In genomic region chr15:58525926-58526538, GRCh38 we compare ENCODE assay signal across 28 cellular contexts.
DNase-seq lines count a peak whose midpoint lies in the region; ATAC-seq and TF ChIP-seq lines count a peak whose summit lies in the region.
"Had no signal": no experiment of that assay in that cellular context is flagged by ENCODE, and none has a peak within 500 bp of the region (broad histone marks: within the 10 kb centered on the region; RNA-seq: fewer than 3 reads in every experiment).

No MANE protein-coding gene starts in this region.

- CTCF ChIA-PET in activated CD4-positive, alpha-beta memory T cell treated with anti-CD3 and anti-CD28 coated beads, Interleukin-2, amount 10 ng/mL, durations not matched to agents 7 days and 5 days (lab: Charles Lee) = no interaction called here
- CTCF ChIA-PET in activated CD4-positive, alpha-beta memory T cell treated with anti-CD3 and anti-CD28 coated beads for 36 hours (lab: Charles Lee) = no interaction called here
- CTCF ChIA-PET in Caco-2 (lab: Charles Lee) = no interaction called here

- DNase-seq in activated CD4-positive, alpha-beta memory T cell treated with anti-CD3 and anti-CD28 coated beads, Interleukin-2, amount 10 ng/mL, durations not matched to agents 7 days and 5 days = peak; percentile 3
- DNase-seq in activated CD4-positive, alpha-beta memory T cell treated with anti-CD3 and anti-CD28 coated beads for 36 hours = no peak
- DNase-seq in Caco-2 (no peak), trophoblast cell (no peak), AG08396 (ENCODE audit: low spot score) (no peak), sciatic nerve (ENCODE audit: low spot score) (no peak), HFFc6 (no peak)
- DNase-seq: activated CD4-positive, alpha-beta T cell treated with anti-CD3 and anti-CD28 coated beads, Interleukin-2, amount 10 ng/mL, durations not matched to agents 24 days and 14 days; activated naive CD8-positive, alpha-beta T cell treated with anti-CD3 and anti-CD28 coated beads for 36 hours; BE2C; H9; natural killer cell; NCI-H1105 treated with DMSO at 0.1 percent for 48 hours; NCI-H2029 treated with DMSO at 0.1 percent for 48 hours; NCI-H226; ovary; stimulated activated CD4-positive, alpha-beta T cell treated with anti-CD3 and anti-CD28 coated beads, Interleukin-4, amount 100 ng/mL, for 4 hours; stimulated activated naive CD4-positive, alpha-beta T cell; thyroid gland had no signal

- no peak overlapping the region for H3K4me3 Mint-ChIP-seq in activated CD4-positive, alpha-beta memory T cell treated with anti-CD3 and anti-CD28 coated beads, Interleukin-2, amount 10 ng/mL, durations not matched to agents 7 days and 5 days
- no peak overlapping the region for H3K4me3 Mint-ChIP-seq in activated CD4-positive, alpha-beta memory T cell treated with anti-CD3 and anti-CD28 coated beads for 36 hours
- H3K4me3 Mint-ChIP-seq in Caco-2 (ENCODE audit: unreplicated experiment) (no peak overlapping the region), HFFc6 (no peak overlapping the region)
- H3K4me3 Mint-ChIP-seq: activated CD4-positive, alpha-beta T cell treated with anti-CD3 and anti-CD28 coated beads, Interleukin-2, amount 10 ng/mL, durations not matched to agents 24 days and 14 days; activated naive CD8-positive, alpha-beta T cell treated with anti-CD3 and anti-CD28 coated beads for 36 hours; central memory CD8-positive, alpha-beta T cell; H9; natural killer cell; T-helper 2 cell treated with Interferon-gamma antibody and Interleukin-4, amounts not matched to agents 5 μg/mL and 100 μg/mL, for 36 hours had no signal

- no peak for ATAC-seq in sciatic nerve
- ATAC-seq: left colon, SK-N-SH treated with all-trans-retinoic acid at 6 μM for 48 hours had no signal

- no peaks in the 10 kb centered on the region for H3K4me1 Mint-ChIP-seq in activated CD4-positive, alpha-beta memory T cell treated with anti-CD3 and anti-CD28 coated beads, Interleukin-2, amount 10 ng/mL, durations not matched to agents 7 days and 5 days
- H3K4me1 Mint-ChIP-seq in activated CD4-positive, alpha-beta memory T cell treated with anti-CD3 and anti-CD28 coated beads for 36 hours (ENCODE audit: low read depth) = no peaks in the 10 kb centered on the region
- peaks cover 58% of the 10 kb centered on the region for H3K4me1 Mint-ChIP-seq in Caco-2 (ENCODE audit: low read depth, unreplicated experiment)
- peaks cover 33% of the 10 kb centered on the region for H3K4me1 Mint-ChIP-seq in HFFc6 (ENCODE audit: low read depth)

- H3K36me3 Mint-ChIP-seq in activated CD4-positive, alpha-beta memory T cell treated with anti-CD3 and anti-CD28 coated beads, Interleukin-2, amount 10 ng/mL, durations not matched to agents 7 days and 5 days (ENCODE audit: low read depth) = no peaks in the 10 kb centered on the region
- H3K36me3 Mint-ChIP-seq in activated CD4-positive, alpha-beta memory T cell treated with anti-CD3 and anti-CD28 coated beads for 36 hours = no peaks in the 10 kb centered on the region
- H3K36me3 Mint-ChIP-seq in Caco-2 (ENCODE audit: insufficient read depth, unreplicated experiment) (peaks cover 20% of the 10 kb centered on the region), HFFc6 (ENCODE audit: low read depth) (no peaks in the 10 kb centered on the region)
- H3K36me3 Mint-ChIP-seq: activated naive CD8-positive, alpha-beta T cell treated with anti-CD3 and anti-CD28 coated beads for 36 hours; natural killer cell had no signal

- H3K27ac ChIP-seq in cingulate gyrus (ENCODE audit: low read depth, low read length) = peak overlapping the region; percentile 21
- no peak overlapping the region for H3K27ac ChIP-seq in trophoblast cell (ENCODE audit: low read depth, low read length)
- H3K27ac ChIP-seq: epithelial cell of prostate, ovary, VCaP had no signal

- peaks cover 25% of the 10 kb centered on the region for H3K79me1 ChIP-seq in trophoblast cell (ENCODE audit: low read length)

- H2AK5ac ChIP-seq in trophoblast cell (ENCODE audit: low read length) = peak overlapping the region; percentile 50

- H2BK5ac ChIP-seq in trophoblast cell (ENCODE audit: low read depth, low read length, poor library complexity) = no peak overlapping the region

- H3K23ac ChIP-seq in trophoblast cell (ENCODE audit: low read length) = no peak overlapping the region

- H3K4me3 ChIP-seq in Caco-2 (ENCODE audit: low read depth, low read length) (no peak overlapping the region), trophoblast cell (ENCODE audit: low read depth, low read length) (no peak overlapping the region)
- H3K4me3 ChIP-seq: ovary, right atrium auricular region, thyroid gland had no signal

- H2AFZ ChIP-seq in trophoblast cell (ENCODE audit: insufficient read depth, low read length, poor library complexity) = no peak overlapping the region

- H3K9ac ChIP-seq in trophoblast cell (ENCODE audit: low read length) = no peak overlapping the region

- intact Hi-C loops in activated CD4-positive, alpha-beta memory T cell treated with anti-CD3 and anti-CD28 coated beads for 36 hours (cut with micrococcal nuclease) = no loop called here
- intact Hi-C loops in Caco-2 (cut with micrococcal nuclease; ENCODE audit: unreplicated experiment) = no loop called here
- intact Hi-C loops in sciatic nerve (cut with DNase I) = no loop called here

- no peak overlapping the region for H4K8ac ChIP-seq in trophoblast cell (ENCODE audit: low read depth, low read length)

- H3K4ac ChIP-seq in trophoblast cell (ENCODE audit: low read depth, low read length) = no peak overlapping the region

- no peak overlapping the region for H4K91ac ChIP-seq in trophoblast cell (ENCODE audit: low read depth, low read length)

- peak overlapping the region; percentile 49 for H2BK120ac ChIP-seq in trophoblast cell (ENCODE audit: insufficient read depth, low read length, poor library complexity)

- H3K14ac ChIP-seq in trophoblast cell (ENCODE audit: low read length) = peak overlapping the region; percentile 18

- no peak for TF ChIP-seq CTCF in Caco-2 (IDR thresholded peaks at IDR 0.05; ENCODE audit: insufficient read depth in 1 of 2, low read depth in 1 of 2, low read length in 1 of 2, severe bottlenecking in 1 of 2, unreplicated experiment in 1 of 2)
- no peak for TF ChIP-seq CTCF in HFFc6 (IDR thresholded peaks at IDR 0.05)

- H3K36me3 ChIP-seq in Caco-2 (ENCODE audit: control insufficient read depth, insufficient read depth, low read length) (no peaks in the 10 kb centered on the region; the same call in 1 of the 2 replicates), trophoblast cell (ENCODE audit: control insufficient read depth in 1 of 2, insufficient read depth in 2 of 2, low read length in 2 of 2) (no peaks in the 10 kb centered on the region)
- H3K36me3 ChIP-seq: BE2C, ovary, right atrium auricular region, thyroid gland had no signal

- H2BK12ac ChIP-seq in trophoblast cell (ENCODE audit: low read length) = peak overlapping the region; percentile 45

- peaks cover 2% of the 10 kb centered on the region for H3K79me2 ChIP-seq in trophoblast cell (ENCODE audit: control insufficient read depth, insufficient read depth, low read length, poor library complexity)

- no peaks in the 10 kb centered on the region for H3K9me3 Mint-ChIP-seq in activated CD4-positive, alpha-beta memory T cell treated with anti-CD3 and anti-CD28 coated beads, Interleukin-2, amount 10 ng/mL, durations not matched to agents 7 days and 5 days
- H3K9me3 Mint-ChIP-seq in activated CD4-positive, alpha-beta memory T cell treated with anti-CD3 and anti-CD28 coated beads for 36 hours = no peaks in the 10 kb centered on the region
- no peaks in the 10 kb centered on the region for H3K9me3 Mint-ChIP-seq in Caco-2 (ENCODE audit: unreplicated experiment)
- no peaks in the 10 kb centered on the region for H3K9me3 Mint-ChIP-seq in HFFc6
- H3K9me3 Mint-ChIP-seq: activated naive CD8-positive, alpha-beta T cell treated with anti-CD3 and anti-CD28 coated beads for 36 hours; activated T-helper 2 cell treated with anti-CD3 and anti-CD28 coated beads, Interferon-gamma antibody, Interleukin-2, Interleukin-4, amounts not matched to agents 10 μg/mL and 5 μg/mL and 100 μg/mL, durations not matched to agents 14 hours and 24 hours and 36 hours; central memory CD8-positive, alpha-beta T cell; H9; natural killer cell; T-helper 2 cell treated with Interferon-gamma antibody and Interleukin-4, amounts not matched to agents 5 μg/mL and 100 μg/mL, for 36 hours had no signal

- H3K18ac ChIP-seq in trophoblast cell (ENCODE audit: low read length) = no peak overlapping the region

- peaks cover 17% of the 10 kb centered on the region for H3K27me3 Mint-ChIP-seq in activated CD4-positive, alpha-beta memory T cell treated with anti-CD3 and anti-CD28 coated beads, Interleukin-2, amount 10 ng/mL, durations not matched to agents 7 days and 5 days
- no peaks in the 10 kb centered on the region for H3K27me3 Mint-ChIP-seq in activated CD4-positive, alpha-beta memory T cell treated with anti-CD3 and anti-CD28 coated beads for 36 hours
- H3K27me3 Mint-ChIP-seq in Caco-2 (ENCODE audit: insufficient read depth, unreplicated experiment) (no peaks in the 10 kb centered on the region), HFFc6 (ENCODE audit: insufficient read depth) (peaks cover 15% of the 10 kb centered on the region)
- H3K27me3 Mint-ChIP-seq: activated CD4-positive, alpha-beta T cell treated with anti-CD3 and anti-CD28 coated beads, Interleukin-2, amount 10 ng/mL, durations not matched to agents 24 days and 14 days; activated naive CD8-positive, alpha-beta T cell treated with anti-CD3 and anti-CD28 coated beads for 36 hours; central memory CD8-positive, alpha-beta T cell had no signal

- no peak overlapping the region for H4K12ac ChIP-seq in trophoblast cell (ENCODE audit: low read depth, low read length)

- H3K27ac Mint-ChIP-seq in activated CD4-positive, alpha-beta memory T cell treated with anti-CD3 and anti-CD28 coated beads, Interleukin-2, amount 10 ng/mL, durations not matched to agents 7 days and 5 days = no peak overlapping the region
- no peak overlapping the region for H3K27ac Mint-ChIP-seq in activated CD4-positive, alpha-beta memory T cell treated with anti-CD3 and anti-CD28 coated beads for 36 hours
- H3K27ac Mint-ChIP-seq in Caco-2 (ENCODE audit: unreplicated experiment) = peak overlapping the region; percentile 87
- no peak overlapping the region for H3K27ac Mint-ChIP-seq in HFFc6
- H3K27ac Mint-ChIP-seq: activated naive CD8-positive, alpha-beta T cell treated with anti-CD3 and anti-CD28 coated beads for 36 hours; activated T-helper 2 cell treated with anti-CD3 and anti-CD28 coated beads, Interferon-gamma antibody, Interleukin-2, Interleukin-4, amounts not matched to agents 10 μg/mL and 5 μg/mL and 100 μg/mL, durations not matched to agents 14 hours and 24 hours and 36 hours; natural killer cell; T-helper 2 cell treated with Interferon-gamma antibody and Interleukin-4, amounts not matched to agents 5 μg/mL and 100 μg/mL, for 36 hours had no signal

- H3K27me3 ChIP-seq in Caco-2 (replicated peaks; ENCODE audit: control insufficient read depth, insufficient read depth, low read length) = no peaks in the 10 kb centered on the region
- H3K27me3 ChIP-seq in trophoblast cell (ENCODE audit: insufficient read depth, low read length) = no peaks in the 10 kb centered on the region
- H3K27me3 ChIP-seq: BE2C, ovary, right atrium auricular region, thyroid gland had no signal

- WGBS in trophoblast cell (ENCODE audit: extremely low coverage, insufficient coverage, insufficient read length) = no CpG with 5 or more reads among the region's 5 CpGs

- POLR2A ChIA-PET in activated CD4-positive, alpha-beta memory T cell treated with anti-CD3 and anti-CD28 coated beads, Interleukin-2, amount 10 ng/mL, durations not matched to agents 7 days and 5 days (lab: Charles Lee) = no interaction called here
- POLR2A ChIA-PET in activated CD4-positive, alpha-beta memory T cell treated with anti-CD3 and anti-CD28 coated beads for 36 hours (lab: Charles Lee) = no interaction called here
- POLR2A ChIA-PET in Caco-2 (lab: Charles Lee) = no interaction called here

- no peak overlapping the region for H3K4me2 ChIP-seq in trophoblast cell (ENCODE audit: low read length)

- H3K9me3 ChIP-seq in Caco-2 (no peaks in the 10 kb centered on the region), trophoblast cell (ENCODE audit: insufficient read depth, low read depth, low read length) (no peaks in the 10 kb centered on the region)
- H3K9me3 ChIP-seq: BE2C, ovary, right atrium auricular region, thyroid gland had no signal

- peaks cover 54% of the 10 kb centered on the region for H3K4me1 ChIP-seq in Caco-2
- H3K4me1 ChIP-seq in trophoblast cell (ENCODE audit: control insufficient read depth in 1 of 2, insufficient read depth in 2 of 2, low read length in 2 of 2) = peaks cover 22% of the 10 kb centered on the region in 2 experiments

- no TSS peak for BruUV-seq in Caco-2 (replicated peaks; lab: Mats Ljungman, UMichigan)
